Comparison of ENCODE assay signal across 30 cellular contexts in genomic region chr9:116116411-116116810, GRCh38. TPM values are rescaled to one million over a fixed set of nuclear protein-coding genes. Genes with fewer than 3 reads are reported as not detected.
"Had no signal": no experiment of that assay in that cellular context is flagged by ENCODE, and none has a peak within 500 bp of the region (broad histone marks: within the 10 kb centered on the region; RNA-seq: fewer than 3 reads in every experiment).

No MANE protein-coding gene starts in this region.

- ATAC-seq: activated CD8-positive, alpha-beta memory T cell treated with anti-CD3 and anti-CD28 coated beads, Interleukin-2, amount 10 ng/mL, durations not matched to agents 7 days and 5 days; activated CD8-positive, alpha-beta T cell treated with anti-CD3 and anti-CD28 coated beads for 36 hours; esophagus mucosa; gastroesophageal sphincter; left ventricle myocardium superior; natural killer cell treated with Interleukin-12 subunit alpha and Interleukin-12 subunit beta and Interleukin-15 and Interleukin-18, amount 100 ng/mL, for 72 hours; pancreas; psoas muscle had no signal

- H3K27ac ChIP-seq: adrenal gland, ascending aorta, gastroesophageal sphincter, neutrophil, pancreas, psoas muscle, right atrium auricular region, thoracic aorta, vagina, WERI-Rb-1 had no signal

- H3K9me3 ChIP-seq: adrenal gland, ascending aorta, gastroesophageal sphincter, neutrophil, pancreas, right atrium auricular region, thoracic aorta, vagina had no signal

- DNase-seq: activated CD4-positive, alpha-beta T cell treated with anti-CD3 and anti-CD28 coated beads, Interleukin-2, amount 10 ng/mL, durations not matched to agents 7 days and 5 days; activated CD4-positive, CD25-positive, alpha-beta regulatory T cell treated with anti-CD3 and anti-CD28 coated beads, Interleukin-2, amount 50 U/mL, for 72 hours; activated CD8-positive, alpha-beta memory T cell treated with anti-CD3 and anti-CD28 coated beads, Interleukin-2, amount 10 ng/mL, durations not matched to agents 7 days and 5 days; activated CD8-positive, alpha-beta T cell treated with anti-CD3 and anti-CD28 coated beads for 36 hours; activated gamma-delta T cell treated with Interleukin-2 at 50 U/mL for 16 hours; activated T-cell treated with anti-CD3 and anti-CD28 coated beads for 4 hours; adrenal gland; central memory CD4-positive, alpha-beta T cell; dermis blood vessel endothelial cell; effector memory CD4-positive, alpha-beta T cell; head of caudate nucleus; hypothalamus; left ventricle myocardium superior; pancreas; psoas muscle; stimulated activated CD4-positive, alpha-beta T cell treated with anti-CD3 and anti-CD28 coated beads, Interleukin-4, amount 100 ng/mL, for 24 hours; stimulated activated naive CD4-positive, alpha-beta T cell treated with Interleukin-2 at 50 U/mL for 16 hours; WERI-Rb-1 had no signal

- H3K36me3 Mint-ChIP-seq: activated CD8-positive, alpha-beta memory T cell treated with anti-CD3 and anti-CD28 coated beads, Interleukin-2, amount 10 ng/mL, durations not matched to agents 7 days and 5 days; activated naive CD4-positive, alpha-beta T cell treated with anti-CD3 and anti-CD28 coated beads, Interleukin-2, amount 50 U/mL, for 24 hours; natural killer cell treated with Interleukin-12 subunit alpha and Interleukin-12 subunit beta and Interleukin-15 and Interleukin-18, amount 100 ng/mL, for 72 hours; type B pancreatic cell had no signal

- H3K4me3 Mint-ChIP-seq: activated CD4-positive, alpha-beta T cell treated with anti-CD3 and anti-CD28 coated beads, Interleukin-2, amount 10 ng/mL, durations not matched to agents 7 days and 5 days; activated CD8-positive, alpha-beta memory T cell treated with anti-CD3 and anti-CD28 coated beads, Interleukin-2, amount 10 ng/mL, durations not matched to agents 7 days and 5 days; activated CD8-positive, alpha-beta T cell treated with anti-CD3 and anti-CD28 coated beads for 36 hours; activated naive CD4-positive, alpha-beta T cell treated with anti-CD3 and anti-CD28 coated beads, Interleukin-2, amount 50 U/mL, for 24 hours; natural killer cell treated with Interleukin-12 subunit alpha and Interleukin-12 subunit beta and Interleukin-15 and Interleukin-18, amount 100 ng/mL, for 72 hours; type B pancreatic cell had no signal

- FAIRE-seq: endothelial cell of umbilical vein, pancreas, TTC549 had no signal

- H3K27me3 Mint-ChIP-seq: activated CD4-positive, alpha-beta T cell treated with anti-CD3 and anti-CD28 coated beads, Interleukin-2, amount 10 ng/mL, durations not matched to agents 7 days and 5 days; activated CD8-positive, alpha-beta memory T cell treated with anti-CD3 and anti-CD28 coated beads, Interleukin-2, amount 10 ng/mL, durations not matched to agents 7 days and 5 days; activated CD8-positive, alpha-beta T cell treated with anti-CD3 and anti-CD28 coated beads for 36 hours; activated naive CD4-positive, alpha-beta T cell treated with anti-CD3 and anti-CD28 coated beads, Interleukin-2, amount 50 U/mL, for 24 hours; natural killer cell treated with Interleukin-12 subunit alpha and Interleukin-12 subunit beta and Interleukin-15 and Interleukin-18, amount 100 ng/mL, for 72 hours had no signal

- H3K36me3 ChIP-seq: adrenal gland, ascending aorta, gastroesophageal sphincter, neutrophil, pancreas, right atrium auricular region, thoracic aorta, vagina, WERI-Rb-1 had no signal

- H3K27me3 ChIP-seq: adrenal gland, ascending aorta, gastroesophageal sphincter, neutrophil, pancreas, right atrium auricular region, vagina had no signal

- H3K4me1 ChIP-seq: adrenal gland, ascending aorta, gastroesophageal sphincter, pancreas, psoas muscle, right atrium auricular region, vagina had no signal

- H3K27ac Mint-ChIP-seq: activated CD4-positive, alpha-beta T cell treated with anti-CD3 and anti-CD28 coated beads, Interleukin-2, amount 10 ng/mL, durations not matched to agents 7 days and 5 days; activated CD8-positive, alpha-beta memory T cell treated with anti-CD3 and anti-CD28 coated beads, Interleukin-2, amount 10 ng/mL, durations not matched to agents 7 days and 5 days; activated CD8-positive, alpha-beta T cell treated with anti-CD3 and anti-CD28 coated beads for 36 hours; activated naive CD4-positive, alpha-beta T cell treated with anti-CD3 and anti-CD28 coated beads, Interleukin-2, amount 50 U/mL, for 24 hours; natural killer cell treated with Interleukin-12 subunit alpha and Interleukin-12 subunit beta and Interleukin-15 and Interleukin-18, amount 100 ng/mL, for 72 hours; type B pancreatic cell had no signal

- H3K4me1 Mint-ChIP-seq: activated CD4-positive, alpha-beta T cell treated with anti-CD3 and anti-CD28 coated beads, Interleukin-2, amount 10 ng/mL, durations not matched to agents 7 days and 5 days; activated CD8-positive, alpha-beta memory T cell treated with anti-CD3 and anti-CD28 coated beads, Interleukin-2, amount 10 ng/mL, durations not matched to agents 7 days and 5 days; activated naive CD4-positive, alpha-beta T cell treated with anti-CD3 and anti-CD28 coated beads, Interleukin-2, amount 50 U/mL, for 24 hours had no signal

- H3K4me3 ChIP-seq: adrenal gland, ascending aorta, gastroesophageal sphincter, pancreas, psoas muscle, right atrium auricular region, thoracic aorta, vagina had no signal

RNA-seq across cellular contexts. Expression of gene PAPPA, which starts 37.2 kb away (rescaled TPM):
- total RNA-seq: activated CD4-positive, alpha-beta T cell treated with anti-CD3 and anti-CD28 coated beads, Interleukin-2, amount 10 ng/mL, durations not matched to agents 7 days and 5 days; activated CD8-positive, alpha-beta memory T cell treated with anti-CD3 and anti-CD28 coated beads, Interleukin-2, amount 10 ng/mL, durations not matched to agents 7 days and 5 days; activated CD8-positive, alpha-beta T cell treated with anti-CD3 and anti-CD28 coated beads for 36 hours; natural killer cell treated with Interleukin-12 subunit alpha and Interleukin-12 subunit beta and Interleukin-15 and Interleukin-18, amount 100 ng/mL, for 72 hours had no signal
